ENCODE assay signal across 1 cellular context in the genomic region with DNA sequence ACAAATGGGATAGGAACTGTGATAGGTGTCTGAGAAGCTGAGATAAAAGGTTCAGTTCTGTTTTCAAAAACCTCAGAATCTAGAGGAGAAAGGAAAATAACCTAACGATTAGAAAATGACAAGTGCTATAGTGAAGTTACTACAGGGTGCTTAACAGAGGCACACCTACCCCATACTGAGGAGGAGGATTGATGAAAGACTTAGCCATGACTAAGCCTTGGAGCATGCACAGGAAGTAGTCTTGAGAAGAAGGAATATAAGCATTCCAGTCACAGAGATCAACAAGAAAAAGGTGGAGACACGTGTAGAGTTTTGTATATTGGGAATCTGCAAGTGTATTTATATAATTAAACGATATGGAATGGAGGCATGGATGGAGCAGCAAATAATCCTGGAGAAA.
TF ChIP-seq lines count a peak whose summit lies in the region.

No MANE protein-coding gene starts in this region.

TF ChIP-seq in IMR-90, 13 proteins besides CTCF, POLR2A, EP300 and RAD21:
- TF ChIP-seq RCOR1 (IDR thresholded peaks at IDR 0.05; ENCODE audit: insufficient replicate concordance, low read length) (no peak), RFX5 (IDR thresholded peaks at IDR 0.05; ENCODE audit: low read depth, low read length) (no peak), MAFK (IDR thresholded peaks at IDR 0.05; ENCODE audit: low read depth, low read length) (no peak), BHLHE40 (IDR thresholded peaks at IDR 0.05; ENCODE audit: low read depth, low read length) (no peak), FOS (IDR thresholded peaks at IDR 0.05; ENCODE audit: low read depth, low read length) (no peak), MAZ (IDR thresholded peaks at IDR 0.05; ENCODE audit: borderline replicate concordance, low read depth, low read length) (no peak)
